28 cellular contexts compared by ENCODE assay signal in genomic region chr2:232405943-232406510, GRCh38. TPM values are rescaled to one million over a fixed set of nuclear protein-coding genes. Genes with fewer than 3 reads are reported as not detected.
"Had no signal": no experiment of that assay in that cellular context is flagged by ENCODE, and none has a peak within 500 bp of the region (broad histone marks: within the 10 kb centered on the region; RNA-seq: fewer than 3 reads in every experiment).

No MANE protein-coding gene starts in this region.

- FAIRE-seq: bronchial epithelial cell, TTC549 had no signal

- H3K4me3 ChIP-seq: Peyer's patch, SJSA1 had no signal

- H3K36me3 ChIP-seq: Peyer's patch, SJSA1 had no signal

- H3K9me3 ChIP-seq: Peyer's patch, SJSA1, SK-N-SH had no signal

- H3K27ac ChIP-seq: KMS-11, Peyer's patch, SJSA1 had no signal

- H3K27me3 ChIP-seq: Peyer's patch, SJSA1 had no signal

- H3K4me1 ChIP-seq: Peyer's patch, SJSA1 had no signal

- DNase-seq: activated CD4-positive, alpha-beta T cell treated with anti-CD3 and anti-CD28 coated beads, Interleukin-2, amount 10 ng/mL, durations not matched to agents 24 days and 14 days; activated CD4-positive, alpha-beta T cell treated with anti-CD3 and anti-CD28 coated beads, Interleukin-2, amount 50 U/mL, for 4 hours; activated CD8-positive, alpha-beta T cell treated with anti-CD3 and anti-CD28 coated beads for 36 hours; activated gamma-delta T cell treated with Interleukin-2 at 50 U/mL for 16 hours; activated naive CD4-positive, alpha-beta T cell treated with anti-CD3 and anti-CD28 coated beads for 36 hours; activated naive CD8-positive, alpha-beta T cell treated with anti-CD3 and anti-CD28 coated beads, Interleukin-2, amount 50 U/mL, for 24 hours; activated T-cell treated with anti-CD3 and anti-CD28 coated beads for 4 hours; activated T-cell treated with anti-CD3 and anti-CD28 coated beads, Interleukin-2, amount 50 U/mL, for 4 hours; anterior cingulate cortex; caudate nucleus; NCI-H1048; NCI-H1436 treated with DMSO at 0.1 percent for 48 hours; NCI-H1694 treated with DMSO at 0.1 percent for 48 hours; NCI-H2029; NCI-H345; NCI-H524 treated with DMSO at 0.1 percent for 48 hours; PC-3; Peyer's patch; RPMI8226; SHP77 treated with DMSO at 0.1 percent for 48 hours; SK-N-SH had no signal

RNA-seq across cellular contexts. Expression of gene ALPG, which starts 0.6 kb away (rescaled TPM):
- total RNA-seq: activated CD4-positive, alpha-beta T cell treated with anti-CD3 and anti-CD28 coated beads, Interleukin-2, amount 10 ng/mL, durations not matched to agents 24 days and 14 days; activated CD8-positive, alpha-beta T cell treated with anti-CD3 and anti-CD28 coated beads for 36 hours; activated naive CD4-positive, alpha-beta T cell treated with anti-CD3 and anti-CD28 coated beads for 36 hours; activated T-cell treated with anti-CD3 and anti-CD28 coated beads, Interleukin-2, amount 50 U/mL, for 4 hours; activated T-helper 1 cell treated with anti-CD3 and anti-CD28 coated beads, Interleukin-12 subunit alpha, Interleukin-12 subunit beta, Interleukin-2, Interleukin-4 antibody, amounts not matched to agents 30 ng/mL and 10 ng/mL and 1 ng/mL, durations not matched to agents 14 hours and 24 hours and 36 hours; bronchial epithelial cell; M059J; NCI-H460; Peyer's patch had no signal
- polyA plus RNA-seq: SK-N-SH had no signal

RNA-seq across cellular contexts. Expression of gene ALPP, which starts 27.5 kb away (rescaled TPM):
- total RNA-seq: activated CD4-positive, alpha-beta T cell treated with anti-CD3 and anti-CD28 coated beads, Interleukin-2, amount 10 ng/mL, durations not matched to agents 24 days and 14 days; activated CD8-positive, alpha-beta T cell treated with anti-CD3 and anti-CD28 coated beads for 36 hours; activated naive CD4-positive, alpha-beta T cell treated with anti-CD3 and anti-CD28 coated beads for 36 hours; activated T-cell treated with anti-CD3 and anti-CD28 coated beads, Interleukin-2, amount 50 U/mL, for 4 hours; activated T-helper 1 cell treated with anti-CD3 and anti-CD28 coated beads, Interleukin-12 subunit alpha, Interleukin-12 subunit beta, Interleukin-2, Interleukin-4 antibody, amounts not matched to agents 30 ng/mL and 10 ng/mL and 1 ng/mL, durations not matched to agents 14 hours and 24 hours and 36 hours; bronchial epithelial cell; NCI-H460; Peyer's patch had no signal
- polyA plus RNA-seq: SK-N-SH had no signal

RNA-seq across cellular contexts. Expression of gene ALPI, which starts 49.9 kb away (rescaled TPM):
- total RNA-seq: activated CD4-positive, alpha-beta T cell treated with anti-CD3 and anti-CD28 coated beads, Interleukin-2, amount 10 ng/mL, durations not matched to agents 24 days and 14 days; activated CD8-positive, alpha-beta T cell treated with anti-CD3 and anti-CD28 coated beads for 36 hours; activated naive CD4-positive, alpha-beta T cell treated with anti-CD3 and anti-CD28 coated beads for 36 hours; activated T-cell treated with anti-CD3 and anti-CD28 coated beads, Interleukin-2, amount 50 U/mL, for 4 hours; activated T-helper 1 cell treated with anti-CD3 and anti-CD28 coated beads, Interleukin-12 subunit alpha, Interleukin-12 subunit beta, Interleukin-2, Interleukin-4 antibody, amounts not matched to agents 30 ng/mL and 10 ng/mL and 1 ng/mL, durations not matched to agents 14 hours and 24 hours and 36 hours; bronchial epithelial cell; M059J; NCI-H460; PC-3; SJSA1 had no signal
- polyA plus RNA-seq: SK-N-SH had no signal
